In the genomic region with DNA sequence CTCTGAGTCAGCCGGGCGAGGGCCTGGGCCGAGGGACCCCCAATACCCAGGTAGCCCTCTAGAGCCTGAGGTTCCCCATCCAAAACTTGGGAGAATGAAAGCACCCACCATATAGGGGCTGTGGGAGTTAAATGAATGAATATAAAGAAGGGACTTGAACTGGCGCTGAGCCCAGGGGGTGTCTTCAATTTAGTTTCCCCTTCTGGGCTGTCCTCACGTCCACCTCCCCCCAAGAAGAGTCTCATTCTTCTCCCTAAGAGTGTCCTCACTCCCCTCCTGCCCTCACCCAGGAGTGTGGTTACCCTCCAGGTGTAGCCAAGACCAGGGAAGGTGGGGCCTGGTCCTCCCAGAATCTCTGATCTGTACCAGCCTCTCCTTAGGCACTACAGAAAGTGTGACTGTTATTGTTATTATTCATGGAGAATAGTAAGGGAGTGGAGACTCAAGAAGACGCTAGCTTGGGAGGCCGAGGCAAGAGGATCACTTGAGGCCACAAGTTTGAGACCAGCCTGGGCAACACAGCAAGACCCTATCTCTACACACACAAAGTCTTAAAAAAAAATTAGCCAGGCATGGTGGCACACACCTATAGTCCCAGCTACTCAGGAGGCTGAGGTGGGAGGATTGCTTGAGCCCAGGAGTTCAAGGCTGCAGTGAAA, we compare ENCODE assay signal across 14 cellular contexts. TPM values are rescaled to one million over a fixed set of nuclear protein-coding genes. Genes with fewer than 3 reads are reported as not detected.
A peak's percentile ranks its signal among the peaks of the same experiment; 100 is the strongest.
DNase-seq lines count a peak whose midpoint lies in the region; ATAC-seq, FAIRE-seq and TF ChIP-seq lines count a peak whose summit lies in the region.
"Had no signal": no experiment of that assay in that cellular context is flagged by ENCODE, and none has a peak within 500 bp of the region (broad histone marks: within the 10 kb centered on the region; RNA-seq: fewer than 3 reads in every experiment).

No MANE protein-coding gene starts in this region.

- ATAC-seq in memory B cell (ENCODE audit: low read depth): no peak
- ATAC-seq: Panc1 had no signal

- H3K4me3 Mint-ChIP-seq in CD8-positive, alpha-beta memory T cell: peak overlapping the region in 4 of 7 donors; percentile 47 to 84 (median 68)
- H3K4me3 Mint-ChIP-seq in memory B cell: peak overlapping the region; percentile 100

- H3K4me1 Mint-ChIP-seq in CD8-positive, alpha-beta memory T cell: peaks cover 50 to 72% (median 58%) of the 10 kb centered on the region in 3 donors
- H3K4me1 Mint-ChIP-seq in memory B cell: peaks cover 37% of the 10 kb centered on the region

- no peaks in the 10 kb centered on the region for H3K9me3 Mint-ChIP-seq in CD8-positive, alpha-beta memory T cell
- no peaks in the 10 kb centered on the region for H3K9me3 Mint-ChIP-seq in memory B cell

- no peaks in the 10 kb centered on the region for H3K27me3 ChIP-seq in CD8-positive, alpha-beta memory T cell (ENCODE audit: insufficient read depth, low read length, poor library complexity, severe bottlenecking)
- H3K27me3 ChIP-seq: ovary, transverse colon had no signal

- intact Hi-C loops in kidney (cut with DNase I): no loop called here

- H3K36me3 Mint-ChIP-seq in CD8-positive, alpha-beta memory T cell: peaks cover 0 to 18% (median 0%) of the 10 kb centered on the region in 3 donors
- peaks cover 43% of the 10 kb centered on the region for H3K36me3 Mint-ChIP-seq in memory B cell

- CTCF ChIA-PET in CD8-positive, alpha-beta memory T cell (lab: Charles Lee): interaction anchor here (1.1 kb wide), 1 partner anchor 20 kb away, joined by 4 read pairs; the partner anchor contains the start of gene RPS19

- no peak for TF ChIP-seq RAD21 in Ishikawa (IDR thresholded peaks at IDR 0.05; ENCODE audit: low read depth)

- no peak overlapping the region for H3K27ac ChIP-seq in CD8-positive, alpha-beta memory T cell (ENCODE audit: low read depth, low read length)
- H3K27ac ChIP-seq in kidney (ENCODE audit: low read depth in 2 of 2, low read length in 2 of 2): no peak overlapping the region
- H3K27ac ChIP-seq: ovary, transverse colon had no signal

- FAIRE-seq in kidney (lab: Jason Lieb, UNC): no peak

- no peak overlapping the region for H3K9ac ChIP-seq in kidney (ENCODE audit: low read length in 2 of 2)

- no peak for TF ChIP-seq EP300 in Ishikawa (IDR thresholded peaks at IDR 0.05; ENCODE audit: borderline replicate concordance)

- no peaks in the 10 kb centered on the region for H3K9me3 ChIP-seq in CD8-positive, alpha-beta memory T cell (ENCODE audit: low read length)
- no peaks in the 10 kb centered on the region for H3K9me3 ChIP-seq in kidney (ENCODE audit: control insufficient read depth in 1 of 2, low read length in 2 of 2)
- H3K9me3 ChIP-seq: ovary, transverse colon had no signal

- no peaks in the 10 kb centered on the region for H3K27me3 Mint-ChIP-seq in CD8-positive, alpha-beta memory T cell
- no peaks in the 10 kb centered on the region for H3K27me3 Mint-ChIP-seq in memory B cell

- H3K36me3 ChIP-seq in CD8-positive, alpha-beta memory T cell (ENCODE audit: insufficient read depth, low read length): no peaks in the 10 kb centered on the region
- H3K36me3 ChIP-seq in kidney (ENCODE audit: control insufficient read depth in 1 of 2, insufficient read depth in 2 of 2, low read length in 2 of 2): no peaks in the 10 kb centered on the region
- H3K36me3 ChIP-seq: ovary, transverse colon had no signal

- POLR2A ChIA-PET in CD8-positive, alpha-beta memory T cell (lab: Charles Lee): interaction anchor here (0.6 kb wide), 1 partner anchor 90 kb away, joined by 3 read pairs; no protein-coding TSS in a partner anchor

- H3K4me3 ChIP-seq in CD8-positive, alpha-beta memory T cell (ENCODE audit: low read length): no peak overlapping the region
- H3K4me3 ChIP-seq in kidney (ENCODE audit: low read length in 2 of 2): no peak overlapping the region
- H3K4me3 ChIP-seq: ovary, transverse colon had no signal

- TF ChIP-seq CTCF in kidney (IDR thresholded peaks at IDR 0.05; ENCODE audit: borderline replicate concordance, extremely low read depth, insufficient read depth): no peak

- peak overlapping the region; percentile 68 to 99 (median 87) for H3K27ac Mint-ChIP-seq in CD8-positive, alpha-beta memory T cell
- H3K27ac Mint-ChIP-seq in memory B cell: peak overlapping the region; percentile 99

- peaks cover 76% of the 10 kb centered on the region for H3K4me1 ChIP-seq in CD8-positive, alpha-beta memory T cell (ENCODE audit: insufficient read depth, low read length)
- peaks cover 3 to 10% of the 10 kb centered on the region in 2 donors for H3K4me1 ChIP-seq in kidney (ENCODE audit: control insufficient read depth in 1 of 2, insufficient read depth in 1 of 2, low read depth in 1 of 2, low read length in 2 of 2)

- DNase-seq in CD8-positive, alpha-beta memory T cell: no peak
- DNase-seq in memory B cell (ENCODE audit: low spot score in 2 of 2) (no peak), kidney (no peak), DMS 273 treated with DMSO at 0.1 percent for 48 hours (lab: John Stamatoyannopoulos, UW) (no peak)
- DNase-seq: COR-L47, cortex of kidney, NCI-H146, NCI-H510A treated with DMSO at 0.1 percent for 48 hours, ovary, transverse colon had no signal

TF ChIP-seq in Ishikawa, 13 proteins besides CTCF, POLR2A, EP300 and RAD21:
- TF ChIP-seq FOXM1 (IDR thresholded peaks at IDR 0.05; ENCODE audit: borderline replicate concordance, low read depth): no peak
- no peak for TF ChIP-seq TAF1 (IDR thresholded peaks at IDR 0.05; ENCODE audit: low read depth)
- 0 out of 2 replicates have a peak, but pooled peaks have one; percentile 12 for TF ChIP-seq ZBTB7A (IDR thresholded peaks at IDR 0.05; ENCODE audit: low read depth)

RNA-seq across cellular contexts. Expression of gene CD79A, which starts 2.7 kb away (rescaled TPM):
- 1 to 10 TPM; 1.3 to 2.2 TPM for total RNA-seq in CD8-positive, alpha-beta memory T cell
- polyA plus RNA-seq in CD8-positive, alpha-beta memory T cell: 9.4 TPM
- total RNA-seq in kidney: 11.0 TPM
- 0.32 TPM for polyA plus RNA-seq in kidney (ENCODE audit: insufficient read depth, low read depth, low replicate concordance)
- total RNA-seq: lung microvascular endothelial cell had no signal

RNA-seq across cellular contexts. Expression of gene ARHGEF1, which starts 3.2 kb away (rescaled TPM):
- 100 to 1,000 TPM; 295 to 312 TPM for total RNA-seq in CD8-positive, alpha-beta memory T cell
- polyA plus RNA-seq in CD8-positive, alpha-beta memory T cell: 350 TPM
- 139 TPM for total RNA-seq in kidney
- 39.0 TPM for polyA plus RNA-seq in kidney (ENCODE audit: insufficient read depth, low read depth, low replicate concordance)

RNA-seq across cellular contexts. Expression of gene RPS19, which starts 19.7 kb away (rescaled TPM):
- total RNA-seq in CD8-positive, alpha-beta memory T cell: 1,000 to 10,000 TPM; 3,036 to 3,142 TPM
- 6,195 TPM for polyA plus RNA-seq in CD8-positive, alpha-beta memory T cell
- total RNA-seq in kidney: 1,433 TPM
- 2,116 TPM for polyA plus RNA-seq in kidney (ENCODE audit: insufficient read depth, low read depth, low replicate concordance)

RNA-seq across cellular contexts. Expression of gene DMRTC2, which starts 35.0 kb away (rescaled TPM):
- not detected for total RNA-seq in CD8-positive, alpha-beta memory T cell
- polyA plus RNA-seq in CD8-positive, alpha-beta memory T cell: not detected
- total RNA-seq in kidney: not detected
- polyA plus RNA-seq in kidney (ENCODE audit: insufficient read depth, low read depth, low replicate concordance): not detected
- total RNA-seq: lung microvascular endothelial cell; ovary; T-helper 2 cell treated with Interferon-gamma antibody and Interleukin-4, amounts not matched to agents 100 ng/mL and 5 ng/mL, for 36 hours; transverse colon had no signal

RNA-seq across cellular contexts. Expression of gene LYPD4, which starts 35.3 kb away (rescaled TPM):
- not detected for total RNA-seq in CD8-positive, alpha-beta memory T cell
- not detected for polyA plus RNA-seq in CD8-positive, alpha-beta memory T cell
- not detected for total RNA-seq in kidney
- polyA plus RNA-seq in kidney (ENCODE audit: insufficient read depth, low read depth, low replicate concordance): not detected
- total RNA-seq: lung microvascular endothelial cell; ovary; T-helper 2 cell treated with Interferon-gamma antibody and Interleukin-4, amounts not matched to agents 100 ng/mL and 5 ng/mL, for 36 hours; transverse colon had no signal
- polyA plus RNA-seq: ovary had no signal
